26 cellular contexts compared by ENCODE assay signal in the genomic region with DNA sequence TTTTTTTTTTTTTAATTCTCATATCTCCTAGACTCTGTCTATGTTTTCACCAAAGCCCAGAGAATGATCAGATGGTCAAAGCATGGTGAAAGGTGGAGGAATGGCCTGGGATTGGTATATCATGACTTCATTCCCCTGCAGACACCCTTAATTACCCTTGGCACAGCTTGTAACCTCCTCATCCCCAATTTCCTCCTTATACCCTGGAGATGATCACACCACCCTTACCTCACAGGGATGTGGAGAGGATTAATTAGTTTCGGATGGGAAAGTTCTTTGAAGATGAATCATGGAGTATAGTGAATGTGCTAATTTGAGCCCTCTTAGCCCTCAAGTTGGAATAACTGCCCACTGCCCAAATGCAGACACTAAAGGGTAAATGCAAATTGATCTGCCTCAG.
"Had no signal": no experiment of that assay in that cellular context is flagged by ENCODE, and none has a peak within 500 bp of the region (broad histone marks: within the 10 kb centered on the region; RNA-seq: fewer than 3 reads in every experiment).

No MANE protein-coding gene starts in this region.

- H3K27ac ChIP-seq: dorsolateral prefrontal cortex, epithelial cell of prostate, gastrocnemius medialis, neural progenitor cell, spleen, thyroid gland had no signal

- H3K27ac Mint-ChIP-seq: activated B cell treated with CpG ODN at 0.5 μM for 24 hours; activated CD4-positive, alpha-beta memory T cell treated with anti-CD3 and anti-CD28 coated beads for 36 hours; activated CD8-positive, alpha-beta memory T cell treated with anti-CD3 and anti-CD28 coated beads, Interleukin-2, amount 10 ng/mL, durations not matched to agents 7 days and 5 days; activated naive CD8-positive, alpha-beta T cell treated with anti-CD3 and anti-CD28 coated beads for 36 hours; activated T-helper 17 cell treated with anti-CD3 and anti-CD28 coated beads, Interleukin-2, amount 50 U/mL, for 72 hours; brain; memory B cell; naive B cell; neural progenitor cell; T-helper 2 cell treated with Interferon-gamma antibody and Interleukin-4, amounts not matched to agents 5 μg/mL and 100 μg/mL, for 36 hours had no signal

- H3K27me3 Mint-ChIP-seq: activated B cell treated with CpG ODN at 0.5 μM for 24 hours; activated CD4-positive, alpha-beta memory T cell treated with anti-CD3 and anti-CD28 coated beads for 36 hours; activated naive CD8-positive, alpha-beta T cell treated with anti-CD3 and anti-CD28 coated beads for 36 hours; activated T-helper 17 cell treated with anti-CD3 and anti-CD28 coated beads, Interleukin-2, amount 50 U/mL, for 72 hours; memory B cell; naive B cell had no signal

- H3K4me1 ChIP-seq: gastrocnemius medialis, neural progenitor cell, spleen, thyroid gland had no signal

- DNase-seq: activated B cell treated with CpG ODN at 0.5 μM for 24 hours; activated CD4-positive, alpha-beta memory T cell treated with anti-CD3 and anti-CD28 coated beads for 36 hours; activated CD4-positive, alpha-beta T cell treated with anti-CD3 and anti-CD28 coated beads for 4 hours; activated CD8-positive, alpha-beta memory T cell treated with anti-CD3 and anti-CD28 coated beads, Interleukin-2, amount 10 ng/mL, durations not matched to agents 7 days and 5 days; activated naive CD4-positive, alpha-beta T cell; activated naive CD8-positive, alpha-beta T cell treated with anti-CD3 and anti-CD28 coated beads for 36 hours; amniotic stem cell; central memory CD4-positive, alpha-beta T cell; dorsolateral prefrontal cortex; gastrocnemius medialis; head of caudate nucleus; kidney glomerular epithelial cell; left ventricle myocardium superior; mucosa of descending colon; naive B cell; spleen; stimulated activated CD4-positive, alpha-beta T cell treated with anti-CD3 and anti-CD28 coated beads, Interleukin-4, amount 100 ng/mL, for 4 hours; stimulated activated naive CD4-positive, alpha-beta T cell treated with Interleukin-2 at 50 U/mL for 16 hours; thyroid gland had no signal

- ATAC-seq: activated CD8-positive, alpha-beta memory T cell treated with anti-CD3 and anti-CD28 coated beads, Interleukin-2, amount 10 ng/mL, durations not matched to agents 7 days and 5 days; activated T-helper 17 cell treated with anti-CD3 and anti-CD28 coated beads, Interleukin-2, amount 50 U/mL, for 72 hours; gastrocnemius medialis; left ventricle myocardium superior; mucosa of descending colon; sciatic nerve had no signal

- H3K4me3 Mint-ChIP-seq: activated B cell treated with CpG ODN at 0.5 μM for 24 hours; activated CD4-positive, alpha-beta memory T cell treated with anti-CD3 and anti-CD28 coated beads for 36 hours; activated CD8-positive, alpha-beta memory T cell treated with anti-CD3 and anti-CD28 coated beads, Interleukin-2, amount 10 ng/mL, durations not matched to agents 7 days and 5 days; activated naive CD8-positive, alpha-beta T cell treated with anti-CD3 and anti-CD28 coated beads for 36 hours; activated T-helper 17 cell treated with anti-CD3 and anti-CD28 coated beads, Interleukin-2, amount 50 U/mL, for 72 hours; brain; memory B cell; naive B cell; neural progenitor cell; T-helper 2 cell treated with Interferon-gamma antibody and Interleukin-4, amounts not matched to agents 5 μg/mL and 100 μg/mL, for 36 hours had no signal

- H3K4me3 ChIP-seq: dorsolateral prefrontal cortex, gastrocnemius medialis, mucosa of descending colon, neural progenitor cell, spleen, thyroid gland had no signal

- H3K4me1 Mint-ChIP-seq: activated B cell treated with CpG ODN at 0.5 μM for 24 hours; activated CD8-positive, alpha-beta memory T cell treated with anti-CD3 and anti-CD28 coated beads, Interleukin-2, amount 10 ng/mL, durations not matched to agents 7 days and 5 days; activated naive CD8-positive, alpha-beta T cell treated with anti-CD3 and anti-CD28 coated beads for 36 hours; activated T-helper 17 cell treated with anti-CD3 and anti-CD28 coated beads, Interleukin-2, amount 50 U/mL, for 72 hours; brain; memory B cell; naive B cell had no signal

- H3K27me3 ChIP-seq: dorsolateral prefrontal cortex, gastrocnemius medialis, neural progenitor cell, spleen, thyroid gland had no signal

- H3K4me2 ChIP-seq: neural progenitor cell had no signal

- H3K36me3 ChIP-seq: gastrocnemius medialis, neural progenitor cell, spleen, thyroid gland had no signal

- H2AFZ ChIP-seq: neural progenitor cell had no signal

- H3K36me3 Mint-ChIP-seq: activated CD4-positive, alpha-beta memory T cell treated with anti-CD3 and anti-CD28 coated beads for 36 hours; activated CD8-positive, alpha-beta memory T cell treated with anti-CD3 and anti-CD28 coated beads, Interleukin-2, amount 10 ng/mL, durations not matched to agents 7 days and 5 days; activated naive CD8-positive, alpha-beta T cell treated with anti-CD3 and anti-CD28 coated beads for 36 hours; brain; memory B cell; naive B cell; neural progenitor cell had no signal

- H3K9me3 Mint-ChIP-seq: activated B cell treated with CpG ODN at 0.5 μM for 24 hours; activated CD4-positive, alpha-beta memory T cell treated with anti-CD3 and anti-CD28 coated beads for 36 hours; activated naive CD8-positive, alpha-beta T cell treated with anti-CD3 and anti-CD28 coated beads for 36 hours; activated T-helper 17 cell treated with anti-CD3 and anti-CD28 coated beads, Interleukin-2, amount 50 U/mL, for 72 hours; brain; memory B cell; naive B cell; neural progenitor cell; T-helper 2 cell treated with Interferon-gamma antibody and Interleukin-4, amounts not matched to agents 5 μg/mL and 100 μg/mL, for 36 hours had no signal

- H3K9me3 ChIP-seq: gastrocnemius medialis, mucosa of descending colon, spleen, thyroid gland had no signal
